Comparison of ENCODE assay signal across 33 cellular contexts in genomic region chr10:102960158-102960557, GRCh38.
"Had no signal": no experiment of that assay in that cellular context is flagged by ENCODE, and none has a peak within 500 bp of the region (broad histone marks: within the 10 kb centered on the region; RNA-seq: fewer than 3 reads in every experiment).

No MANE protein-coding gene starts in this region.

- H3K9me3 ChIP-seq: adrenal gland, body of pancreas, breast epithelium had no signal

- ATAC-seq: activated CD8-positive, alpha-beta T cell treated with anti-CD3 and anti-CD28 coated beads for 36 hours; activated naive CD4-positive, alpha-beta T cell treated with anti-CD3 and anti-CD28 coated beads, Interleukin-2, amount 50 U/mL, for 72 hours; activated T-cell treated with anti-CD3 and anti-CD28 coated beads, Interleukin-2, amount 50 U/mL, for 4 hours; activated T-cell treated with anti-CD3 and anti-CD28 coated beads, Interleukin-2, amount 50 U/mL, for 72 hours; activated T-helper 17 cell treated with anti-CD3 and anti-CD28 coated beads, Interleukin-2, amount 50 U/mL, for 72 hours; body of pancreas had no signal

- FAIRE-seq: astrocyte, TTC549 had no signal

- DNase-seq: activated B cell treated with CpG ODN at 0.5 μM for 24 hours; activated CD4-positive, alpha-beta memory T cell treated with anti-CD3 and anti-CD28 coated beads for 36 hours; activated CD4-positive, alpha-beta T cell treated with anti-CD3 and anti-CD28 coated beads for 4 hours; activated CD4-positive, alpha-beta T cell treated with anti-CD3 and anti-CD28 coated beads, Interleukin-2, amount 10 ng/mL, durations not matched to agents 24 days and 14 days; activated CD4-positive, alpha-beta T cell treated with anti-CD3 and anti-CD28 coated beads, Interleukin-2, amount 50 U/mL, for 1 hour; activated CD4-positive, alpha-beta T cell treated with anti-CD3 and anti-CD28 coated beads, Interleukin-2, amount 50 U/mL, for 4 hours; activated CD4-positive, CD25-positive, alpha-beta regulatory T cell treated with anti-CD3 and anti-CD28 coated beads, Interleukin-2, amount 50 U/mL, for 72 hours; activated CD8-positive, alpha-beta memory T cell treated with anti-CD3 and anti-CD28 coated beads, Interleukin-2, amount 50 U/mL, for 4 hours; activated CD8-positive, alpha-beta T cell treated with anti-CD3 and anti-CD28 coated beads for 36 hours; activated effector memory CD4-positive, alpha-beta T cell treated with anti-CD3 and anti-CD28 coated beads, Interleukin-2, amount 50 U/mL, for 16 hours; activated gamma-delta T cell treated with Interleukin-2 at 50 U/mL for 16 hours; activated naive CD4-positive, alpha-beta T cell; activated naive CD4-positive, alpha-beta T cell treated with anti-CD3 and anti-CD28 coated beads for 36 hours; activated naive CD4-positive, alpha-beta T cell treated with anti-CD3 and anti-CD28 coated beads, Interleukin-2, amount 50 U/mL, for 16 hours; activated naive CD8-positive, alpha-beta T cell treated with anti-CD3 and anti-CD28 coated beads for 36 hours; activated T-cell treated with anti-CD3 and anti-CD28 coated beads for 4 hours; activated T-cell treated with anti-CD3 and anti-CD28 coated beads, Interleukin-2, amount 50 U/mL, for 1 hour; activated T-cell treated with anti-CD3 and anti-CD28 coated beads, Interleukin-2, amount 50 U/mL, for 4 hours; activated T-cell treated with anti-CD3 and anti-CD28 coated beads, Interleukin-2, amount 50 U/mL, for 72 hours; amniotic stem cell; aorta; body of pancreas; brain microvascular endothelial cell; central memory CD4-positive, alpha-beta T cell; T-helper 2 cell; T-helper 9 cell had no signal

- H3K36me3 ChIP-seq: adrenal gland, brain microvascular endothelial cell, breast epithelium had no signal

- H3K27ac ChIP-seq: adrenal gland, body of pancreas, brain microvascular endothelial cell, breast epithelium, VCaP had no signal

- H3K4me3 ChIP-seq: adrenal gland, body of pancreas, breast epithelium had no signal

- H3K4me1 ChIP-seq: breast epithelium had no signal

- H3K27me3 ChIP-seq: adrenal gland, body of pancreas, brain microvascular endothelial cell, breast epithelium had no signal
